ENCODE assay signal across 24 cellular contexts in the genomic region with DNA sequence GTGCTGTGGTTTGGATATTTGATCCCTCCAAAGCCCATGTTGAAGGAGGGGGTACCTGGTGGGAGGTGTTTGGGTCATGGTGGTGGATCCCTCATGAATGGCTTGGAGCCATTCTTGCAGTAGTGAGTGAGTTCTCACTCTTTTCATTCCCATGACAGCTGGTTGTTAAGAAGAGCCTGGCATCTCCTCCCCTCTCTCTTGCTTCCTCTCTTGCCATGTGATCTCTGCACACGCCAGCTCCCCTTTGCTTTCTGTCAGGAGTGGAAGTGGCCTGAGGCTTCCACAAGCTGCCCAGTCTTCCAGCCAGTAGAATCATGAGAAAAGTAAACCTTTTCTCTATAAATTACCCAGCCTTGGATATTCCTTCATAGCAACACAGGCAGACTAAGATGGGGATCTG. TPM values are rescaled to one million over a fixed set of nuclear protein-coding genes. Genes with fewer than 3 reads are reported as not detected.
"Had no signal": no experiment of that assay in that cellular context is flagged by ENCODE, and none has a peak within 500 bp of the region (broad histone marks: within the 10 kb centered on the region; RNA-seq: fewer than 3 reads in every experiment).

No MANE protein-coding gene starts in this region.

- ATAC-seq: heart left ventricle; mucosa of descending colon; naive thymus-derived CD8-positive, alpha-beta T cell; right cardiac atrium had no signal

- H3K4me1 ChIP-seq: colonic mucosa, heart left ventricle, stomach had no signal

- H3K27me3 ChIP-seq: colonic mucosa had no signal

- H3K4me3 ChIP-seq: colonic mucosa, heart left ventricle, mucosa of descending colon, stomach had no signal

- H3K4me3 Mint-ChIP-seq: naive thymus-derived CD8-positive, alpha-beta T cell had no signal

- H3K36me3 ChIP-seq: colonic mucosa, heart left ventricle, neutrophil, stomach had no signal

- DNase-seq: colonic mucosa; dermis blood vessel endothelial cell; effector CD4-positive, alpha-beta T cell; foreskin melanocyte; heart left ventricle; hippocampal formation; mucosa of descending colon; naive thymus-derived CD8-positive, alpha-beta T cell; posterior cingulate gyrus; right cardiac atrium; small intestine; stimulated activated CD4-positive, alpha-beta T cell treated with anti-CD3 and anti-CD28 coated beads, Interleukin-12 subunit alpha, Interleukin-12 subunit beta, amount 100 ng/mL, for 4 hours; stimulated activated naive CD4-positive, alpha-beta T cell; stomach; substantia nigra; trophoblast cell had no signal

- H3K9me3 Mint-ChIP-seq: naive thymus-derived CD8-positive, alpha-beta T cell had no signal

- H3K27ac ChIP-seq: colonic mucosa, heart left ventricle, neutrophil, stomach had no signal

RNA-seq across cellular contexts. Expression of a gene that starts 8.6 kb away (rescaled TPM):
- total RNA-seq: osteoblast had no signal

RNA-seq across cellular contexts. Expression of a gene that starts 31.0 kb away (rescaled TPM):
- total RNA-seq: colonic mucosa; dermis blood vessel endothelial cell; heart left ventricle; kidney epithelial cell; liver; lung microvascular endothelial cell; mucosa of descending colon; naive thymus-derived CD8-positive, alpha-beta T cell; osteoblast; pulmonary artery endothelial cell; right cardiac atrium; stomach; urinary bladder had no signal
- polyA plus RNA-seq: heart left ventricle; liver; naive thymus-derived CD8-positive, alpha-beta T cell; neural cell; right cardiac atrium; small intestine; urinary bladder had no signal
